In genomic region chr5:172764861-172765765, GRCh38 we compare ENCODE assay signal across 8 cellular contexts. TPM values are rescaled to one million over a fixed set of nuclear protein-coding genes. Genes with fewer than 3 reads are reported as not detected.
DNase-seq lines count a peak whose midpoint lies in the region; ATAC-seq and TF ChIP-seq lines count a peak whose summit lies in the region.

No MANE protein-coding gene starts in this region.

- H3K79me2 ChIP-seq in PC-9 (ENCODE audit: low read depth), result peaks cover 25% of the 10 kb centered on the region

- H3K27me3 ChIP-seq in PC-9 (ENCODE audit: insufficient read depth, low read depth), result no peaks in the 10 kb centered on the region
- no peaks in the 10 kb centered on the region for H3K27me3 ChIP-seq in muscle layer of colon (ENCODE audit: control insufficient read depth in 1 of 2, insufficient read depth in 2 of 2, low read length in 2 of 2)

- peak overlapping the region; percentile 52; the same call in 1 of the 2 replicates for H3K4me3 ChIP-seq in PC-9
- H3K4me3 ChIP-seq in muscle layer of colon (ENCODE audit: low read depth in 1 of 2, low read length in 2 of 2), result peak overlapping the region; percentile 3 to 98

- peaks cover 27% of the 10 kb centered on the region for H4K20me1 ChIP-seq in PC-9 (ENCODE audit: insufficient read depth)

- no TSS peak for BruUV-seq in PC-9 (replicated peaks; lab: Mats Ljungman, UMichigan)

- H3K27ac ChIP-seq in PC-9 (peak overlapping the region; percentile 59), muscle layer of colon (ENCODE audit: low read depth, low read length) (peak overlapping the region; percentile 92)

- peaks cover 7% of the 10 kb centered on the region for H3K9me3 Mint-ChIP-seq in activated T-cell treated with anti-CD3 and anti-CD28 coated beads, Interleukin-2, amount 50 U/mL, for 4 hours

- peak overlapping the region; percentile 100 for H3K9ac ChIP-seq in muscle layer of colon (ENCODE audit: low read length)

- H3K4me1 Mint-ChIP-seq in activated T-cell treated with anti-CD3 and anti-CD28 coated beads, Interleukin-2, amount 50 U/mL, for 4 hours (ENCODE audit: low read depth), result peaks cover 61% of the 10 kb centered on the region

- in situ Hi-C loops in KBM-7 (cut with MboI; ENCODE audit: low pct_unique_long_range_greater_than_20kb, low sequenced_read_pairs), result no loop called here

- peaks cover 36% of the 10 kb centered on the region for H3F3A ChIP-seq in PC-9 (ENCODE audit: insufficient read depth, low read depth)

- TF ChIP-seq CTCF in PC-9 (conservative IDR thresholded peaks at IDR 0.05), result no peak

- H2AFZ ChIP-seq in PC-9, result peak overlapping the region; percentile 70; the same call in 1 of the 2 replicates

- peaks cover 19% of the 10 kb centered on the region for H3K36me3 Mint-ChIP-seq in activated T-cell treated with anti-CD3 and anti-CD28 coated beads, Interleukin-2, amount 50 U/mL, for 4 hours (ENCODE audit: insufficient read depth)

- peak; percentile 98 for DNase-seq in DMS53 treated with DMSO at 0.1 percent for 48 hours (lab: John Stamatoyannopoulos, UW; ENCODE audit: unreplicated experiment)
- DNase-seq in KBM-7, result peak; percentile 97
- DNase-seq in PC-9, result peak; percentile 97 to 99
- DNase-seq in activated T-cell treated with anti-CD3 and anti-CD28 coated beads, Interleukin-2, amount 50 U/mL, for 4 hours, result peak; percentile 89
- peak; percentile 84 to 85 for DNase-seq in stimulated activated CD8-positive, alpha-beta memory T cell treated with anti-CD3 and anti-CD28 coated beads, Interleukin-7, amount 100 ng/mL, for 1 hour (ENCODE audit: low read depth in 2 of 2)

- intact Hi-C loops in PC-9 (cut with micrococcal nuclease; ENCODE audit: unreplicated experiment), result loop anchor here (1.0 to 10.0 kb wide), 5 partner anchors 21 to 290 kb away; partner anchors contain the start of gene CREBRF

- POLR2A ChIA-PET in PC-9 (lab: Charles Lee; ENCODE audit: unreplicated experiment), result interaction anchor here (0.6 to 1.4 kb wide), 7 partner anchors 24 to 451 kb away, joined by 3 to 21 read pairs (median 9); no protein-coding TSS in a partner anchor

- peak overlapping the region; percentile 83 for H3K4me3 Mint-ChIP-seq in activated T-cell treated with anti-CD3 and anti-CD28 coated beads, Interleukin-2, amount 50 U/mL, for 4 hours

- H3K9me3 ChIP-seq in PC-9 (ENCODE audit: insufficient read depth, low read depth) (no peaks in the 10 kb centered on the region), muscle layer of colon (ENCODE audit: low read length) (no peaks in the 10 kb centered on the region)

- CTCF ChIA-PET in PC-9 (lab: Charles Lee), result interaction anchor here (0.6 kb wide), 3 partner anchors 16 to 48 kb away, joined by 3 to 9 read pairs (median 6); no protein-coding TSS in a partner anchor

- H3K27me3 Mint-ChIP-seq in activated T-cell treated with anti-CD3 and anti-CD28 coated beads, Interleukin-2, amount 50 U/mL, for 4 hours (ENCODE audit: low read depth), result no peaks in the 10 kb centered on the region

- H3K36me3 ChIP-seq in PC-9 (ENCODE audit: low read depth) (peaks cover 25% of the 10 kb centered on the region; the same call in 1 of the 2 replicates), muscle layer of colon (ENCODE audit: insufficient read depth, low read length) (peaks cover 29% of the 10 kb centered on the region)

- H3K4me1 ChIP-seq in PC-9 (replicated peaks; ENCODE audit: insufficient read depth), result peaks cover 31% of the 10 kb centered on the region
- H3K4me1 ChIP-seq in muscle layer of colon (ENCODE audit: insufficient read depth, low read length), result peaks cover 43% of the 10 kb centered on the region

- peak; percentile 87 for ATAC-seq in GM21723 (IDR thresholded peaks at IDR 0.05; ENCODE audit: unreplicated experiment)
- peak; percentile 92 to 95 for ATAC-seq in activated T-cell treated with anti-CD3 and anti-CD28 coated beads, Interleukin-2, amount 50 U/mL, for 4 hours
- ATAC-seq in esophagus mucosa, result peak; percentile 80

- peak overlapping the region; percentile 82 for H3K4me2 ChIP-seq in PC-9

- H3K9me2 ChIP-seq in PC-9 (ENCODE audit: insufficient read depth), result no peaks in the 10 kb centered on the region

RNA-seq across cellular contexts. Expression of gene DUSP1, which starts 5.9 kb away (rescaled TPM):
- total RNA-seq in PC-9 (2021), result 10.3 and 18.4 TPM in 2 replicates
- 10 to 100 TPM; 11.4 to 15.0 (median 15.0) TPM for total RNA-seq in activated T-cell treated with anti-CD3 and anti-CD28 coated beads, Interleukin-2, amount 50 U/mL, for 4 hours
- total RNA-seq in esophagus mucosa, result 101 TPM

Comparison
In these comparisons a context has a peak if more than half of its experiments do, and no peak if none do; other contexts are left out.
1. Peak in every context shown above with its lines: DNase-seq, ATAC-seq, H3K4me3 ChIP-seq and H3K27ac ChIP-seq.